Comparison of ENCODE assay signal across 17 cellular contexts in genomic region chr2:104867351-104868080, GRCh38. TPM values are rescaled to one million over a fixed set of nuclear protein-coding genes. Genes with fewer than 3 reads are reported as not detected.
DNase-seq lines count a peak whose midpoint lies in the region; ATAC-seq, FAIRE-seq and TF ChIP-seq lines count a peak whose summit lies in the region.
"Had no signal": no experiment of that assay in that cellular context is flagged by ENCODE, and none has a peak within 500 bp of the region (broad histone marks: within the 10 kb centered on the region; RNA-seq: fewer than 3 reads in every experiment).

No MANE protein-coding gene starts in this region.

- H3K9me3 ChIP-seq in kidney (ENCODE audit: control insufficient read depth in 1 of 2, low read length in 2 of 2), result no peaks in the 10 kb centered on the region
- H3K9me3 ChIP-seq in vagina, result no peaks in the 10 kb centered on the region
- H3K9me3 ChIP-seq: heart right ventricle, SJCRH30 had no signal

- peaks cover 0 to 5% of the 10 kb centered on the region in 2 donors for H3K4me1 ChIP-seq in kidney (ENCODE audit: control insufficient read depth in 1 of 2, insufficient read depth in 1 of 2, low read depth in 1 of 2, low read length in 2 of 2)
- peaks cover 6% of the 10 kb centered on the region for H3K4me1 ChIP-seq in vagina
- H3K4me1 ChIP-seq: SJCRH30 had no signal

- intact Hi-C loops in kidney (cut with DNase I), result no loop called here
- intact Hi-C loops in vagina (cut with DNase I), result no loop called here

- peak overlapping the region in 1 of 2 donors; percentile 89 for H3K9ac ChIP-seq in kidney (ENCODE audit: low read length in 2 of 2)
- H3K9ac ChIP-seq: BLaER1 treated with 17β-estradiol and CSF1 and Interleukin-3, amounts not matched to agents 10 nM and 100 nM had no signal

- no peak for FAIRE-seq in kidney (lab: Jason Lieb, UNC)

- peak overlapping the region; percentile 39 to 98 (median 65) for H3K4me3 Mint-ChIP-seq in brain
- H3K4me3 Mint-ChIP-seq: activated CD8-positive, alpha-beta T cell treated with anti-CD3 and anti-CD28 coated beads for 36 hours had no signal

- no peaks in the 10 kb centered on the region for H3K9me3 Mint-ChIP-seq in brain
- H3K9me3 Mint-ChIP-seq: activated CD8-positive, alpha-beta T cell treated with anti-CD3 and anti-CD28 coated beads for 36 hours had no signal

- H3K27ac Mint-ChIP-seq in brain, result peak overlapping the region; percentile 36 to 100 (median 98)
- H3K27ac Mint-ChIP-seq: activated CD8-positive, alpha-beta T cell treated with anti-CD3 and anti-CD28 coated beads for 36 hours had no signal

- no peaks in the 10 kb centered on the region for H3K36me3 ChIP-seq in kidney (ENCODE audit: control insufficient read depth in 1 of 2, insufficient read depth in 2 of 2, low read length in 2 of 2)
- H3K36me3 ChIP-seq in vagina, result no peaks in the 10 kb centered on the region
- H3K36me3 ChIP-seq: BLaER1 treated with 17β-estradiol and CSF1 and Interleukin-3, amounts not matched to agents 10 nM and 100 nM; heart right ventricle; SJCRH30 had no signal

- TF ChIP-seq CTCF in GM20000 (IDR thresholded peaks at IDR 0.05; ENCODE audit: extremely low read depth, missing control alignments) (no peak), brain (conservative IDR thresholded peaks at IDR 0.05) (no peak), kidney (IDR thresholded peaks at IDR 0.05; ENCODE audit: borderline replicate concordance, extremely low read depth, insufficient read depth) (no peak), vagina (IDR thresholded peaks at IDR 0.05) (no peak)

- TF ChIP-seq POLR2A in vagina (IDR thresholded peaks at IDR 0.05), result no peak

- H3K27me3 Mint-ChIP-seq in brain, result peaks cover 51% of the 10 kb centered on the region

- H3K4me3 ChIP-seq in kidney (ENCODE audit: low read length in 2 of 2) (peak overlapping the region in 1 of 2 donors; percentile 54), vagina (no peak overlapping the region)
- H3K4me3 ChIP-seq: BLaER1 treated with 17β-estradiol and CSF1 and Interleukin-3, amounts not matched to agents 10 nM and 100 nM; heart right ventricle; SJCRH30 had no signal

- H3K36me3 Mint-ChIP-seq in brain, result no peaks in the 10 kb centered on the region

- ATAC-seq in HG03196 (IDR thresholded peaks at IDR 0.05; ENCODE audit: unreplicated experiment) (no peak), GM21737 (IDR thresholded peaks at IDR 0.05; ENCODE audit: unreplicated experiment) (no peak)
- ATAC-seq: activated CD8-positive, alpha-beta T cell treated with anti-CD3 and anti-CD28 coated beads for 36 hours had no signal

- DNase-seq in GM20000 (ENCODE audit: low spot score), result peak; percentile 16
- peak; percentile 91 for DNase-seq in kidney
- DNase-seq in putamen (ENCODE audit: low spot score), result peak; percentile 72
- no peak for DNase-seq in NCI-H1092 treated with DMSO at 0.1 percent for 48 hours (lab: John Stamatoyannopoulos, UW)
- DNase-seq in vagina (ENCODE audit: extremely low spot score in 2 of 2), result no peak
- DNase-seq: activated CD8-positive, alpha-beta T cell treated with anti-CD3 and anti-CD28 coated beads for 36 hours; activated effector memory CD4-positive, alpha-beta T cell treated with anti-CD3 and anti-CD28 coated beads, Interleukin-2, amount 50 U/mL, for 16 hours; DND-41; GOT3; heart right ventricle; NCI-H2081 treated with DMSO at 0.1 percent for 48 hours; SJCRH30 had no signal

- peak overlapping the region; percentile 89 to 94 for H3K27ac ChIP-seq in kidney (ENCODE audit: low read depth in 2 of 2, low read length in 2 of 2)
- no peak overlapping the region for H3K27ac ChIP-seq in vagina
- H3K27ac ChIP-seq: BLaER1 treated with 17β-estradiol and CSF1 and Interleukin-3, amounts not matched to agents 10 nM and 100 nM; heart right ventricle; SJCRH30 had no signal

- peaks cover 20% of the 10 kb centered on the region for H3K27me3 ChIP-seq in vagina

- peaks cover 88% of the 10 kb centered on the region for H3K4me1 Mint-ChIP-seq in brain

RNA-seq across cellular contexts. Expression of gene POU3F3, which starts 13.6 kb away (rescaled TPM):
- polyA plus RNA-seq in brain (ENCODE audit: insufficient read depth, low read depth, low replicate concordance) (23.8 TPM), kidney (ENCODE audit: insufficient read depth, low read depth, low replicate concordance) (31.4 TPM)
- total RNA-seq in kidney (118 TPM), vagina (not detected)
- total RNA-seq: activated CD8-positive, alpha-beta T cell treated with anti-CD3 and anti-CD28 coated beads for 36 hours; pulmonary artery endothelial cell had no signal

Comparison
In these comparisons a context has a peak if more than half of its experiments do, and no peak if none do; other contexts are left out.
1. DNase-seq: peak in GM20000 (single experiment), kidney (single experiment) and putamen (single experiment); none in NCI-H1092 treated with DMSO at 0.1 percent for 48 hours (single experiment) and vagina (0 of 2).
2. RNA of gene POU3F3, which starts 13.6 kb away (total RNA-seq): 118 TPM in kidney (single experiment); not detected in vagina (single experiment); every median in the first group is over 100 times any median in the second.